In the genomic region with DNA sequence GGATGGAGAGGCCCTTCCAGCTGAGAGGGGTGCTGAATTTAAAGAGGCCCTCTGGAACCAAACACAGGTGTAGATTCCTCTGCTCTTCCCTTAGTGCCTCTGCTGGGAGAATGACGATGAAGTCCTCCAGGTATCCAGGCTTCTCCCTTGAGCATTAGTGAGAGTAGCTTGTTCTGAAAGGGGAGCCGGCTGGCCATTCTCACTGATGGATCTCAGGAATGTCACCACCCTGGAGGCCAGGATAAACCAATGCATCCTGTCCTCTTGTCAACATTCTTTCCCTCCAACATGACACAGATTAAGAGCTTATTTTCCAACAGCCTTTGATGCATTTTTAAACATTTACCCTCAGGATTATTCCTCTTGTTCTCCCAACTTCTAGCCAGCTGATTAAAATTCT, we compare ENCODE assay signal across 16 cellular contexts.
A peak's percentile ranks its signal among the peaks of the same experiment; 100 is the strongest.
DNase-seq lines count a peak whose midpoint lies in the region; ATAC-seq and TF ChIP-seq lines count a peak whose summit lies in the region.
"Had no signal": no experiment of that assay in that cellular context is flagged by ENCODE, and none has a peak within 500 bp of the region (broad histone marks: within the 10 kb centered on the region; RNA-seq: fewer than 3 reads in every experiment).

No MANE protein-coding gene starts in this region.

- no peaks in the 10 kb centered on the region for H3K4me1 ChIP-seq in endodermal cell (ENCODE audit: control insufficient read depth, insufficient read depth, low read length)
- peaks cover 47 to 55% of the 10 kb centered on the region in 2 donors for H3K4me1 ChIP-seq in thyroid gland
- H3K4me1 ChIP-seq in heart right ventricle: no peaks in the 10 kb centered on the region

- H3K4me3 Mint-ChIP-seq in endodermal cell: no peak overlapping the region
- no peak overlapping the region for H3K4me3 Mint-ChIP-seq in natural killer cell treated with Interleukin-12 subunit alpha and Interleukin-12 subunit beta and Interleukin-15 and Interleukin-18, amount 100 ng/mL, for 72 hours
- H3K4me3 Mint-ChIP-seq: CD4-positive, alpha-beta memory T cell had no signal

- H3K36me3 ChIP-seq in H7 (replicated peaks; ENCODE audit: control insufficient read depth, insufficient read depth, low read length): no peaks in the 10 kb centered on the region
- no peaks in the 10 kb centered on the region for H3K36me3 ChIP-seq in endodermal cell (ENCODE audit: control insufficient read depth, insufficient read depth, low read length)
- no peaks in the 10 kb centered on the region for H3K36me3 ChIP-seq in thyroid gland
- no peaks in the 10 kb centered on the region for H3K36me3 ChIP-seq in heart right ventricle

- peaks cover 16% of the 10 kb centered on the region for H3K27me3 Mint-ChIP-seq in endodermal cell (ENCODE audit: insufficient read depth)
- H3K27me3 Mint-ChIP-seq in natural killer cell treated with Interleukin-12 subunit alpha and Interleukin-12 subunit beta and Interleukin-15 and Interleukin-18, amount 100 ng/mL, for 72 hours: peaks cover 0 to 5% of the 10 kb centered on the region in 2 donors

- WGBS in endodermal cell (ENCODE audit: insufficient coverage in 1 of 2, insufficient read length in 1 of 2), 2 experiments: 56% methylated on average over 2 of the region's 2 CpGs; no CpG with 5 or more reads in 1 of the 2 experiments
- WGBS in thyroid gland, 2 donors: 63 to 67% methylated on average over 2 of the region's 2 CpGs
- WGBS in heart right ventricle, 2 donors: 7 to 26% methylated on average over 2 of the region's 2 CpGs

- DNase-seq in H7 (peak; percentile 8), endodermal cell (peak; percentile 79), iPS-NIHi7 (ENCODE audit: extremely low spot score) (peak; percentile 15), thyroid gland (no peak), heart right ventricle (no peak), dermis blood vessel endothelial cell (no peak)
- DNase-seq in natural killer cell treated with Interleukin-12 subunit alpha and Interleukin-12 subunit beta and Interleukin-15 and Interleukin-18, amount 100 ng/mL, for 72 hours (ENCODE audit: low spot score): no peak
- DNase-seq: C1 segment of cervical spinal cord; Calu3; CD4-positive, alpha-beta memory T cell; COR-L47; DMS53; DMS79 treated with DMSO at 0.1 percent for 48 hours; GM23248; HCEC 1CT had no signal

- no peak overlapping the region for H3K9ac ChIP-seq in endodermal cell (ENCODE audit: extremely low read depth, low read length, poor library complexity, severe bottlenecking)
- H3K9ac ChIP-seq: GM23248 had no signal

- no peak for TF ChIP-seq POLR2A in thyroid gland (IDR thresholded peaks at IDR 0.05)

- no peak overlapping the region for H3K4me3 ChIP-seq in H7 (ENCODE audit: insufficient read depth, low read depth, low read length)
- no peak overlapping the region for H3K4me3 ChIP-seq in endodermal cell (ENCODE audit: low read length)
- no peak overlapping the region for H3K4me3 ChIP-seq in thyroid gland (replicated peaks in 1 of 3)
- no peak overlapping the region for H3K4me3 ChIP-seq in heart right ventricle
- H3K4me3 ChIP-seq: GM23248 had no signal

- H3K27ac Mint-ChIP-seq in endodermal cell: no peak overlapping the region
- H3K27ac Mint-ChIP-seq in natural killer cell treated with Interleukin-12 subunit alpha and Interleukin-12 subunit beta and Interleukin-15 and Interleukin-18, amount 100 ng/mL, for 72 hours: no peak overlapping the region
- H3K27ac Mint-ChIP-seq: CD4-positive, alpha-beta memory T cell had no signal

- H3K27me3 ChIP-seq in H7 (ENCODE audit: control insufficient read depth, insufficient read depth, low read length) (no peaks in the 10 kb centered on the region; the same call in 1 of the 2 replicates), endodermal cell (ENCODE audit: control insufficient read depth, insufficient read depth, low read length, poor library complexity, severe bottlenecking) (peaks cover 22% of the 10 kb centered on the region), thyroid gland (no peaks in the 10 kb centered on the region), heart right ventricle (peaks cover 0 to 21% (median 5%) of the 10 kb centered on the region in 7 donors)

- H3K9me3 ChIP-seq in endodermal cell (ENCODE audit: control insufficient read depth, low read length) (no peaks in the 10 kb centered on the region), thyroid gland (no peaks in the 10 kb centered on the region), heart right ventricle (no peaks in the 10 kb centered on the region)

- no peak for ATAC-seq in natural killer cell treated with Interleukin-12 subunit alpha and Interleukin-12 subunit beta and Interleukin-15 and Interleukin-18, amount 100 ng/mL, for 72 hours
- ATAC-seq in GM18868 (IDR thresholded peaks at IDR 0.05; ENCODE audit: unreplicated experiment) (no peak), heart right ventricle (no peak)

- peak; percentile 54 for TF ChIP-seq CTCF in endodermal cell (conservative IDR thresholded peaks at IDR 0.05)
- TF ChIP-seq CTCF in thyroid gland (IDR thresholded peaks at IDR 0.05): no peak
- no peak for TF ChIP-seq CTCF in heart right ventricle (IDR thresholded peaks at IDR 0.05)

- peaks cover 4% of the 10 kb centered on the region for H3K4me1 Mint-ChIP-seq in endodermal cell
- no peaks in the 10 kb centered on the region for H3K4me1 Mint-ChIP-seq in natural killer cell treated with Interleukin-12 subunit alpha and Interleukin-12 subunit beta and Interleukin-15 and Interleukin-18, amount 100 ng/mL, for 72 hours (ENCODE audit: low read depth in 2 of 2)
- H3K4me1 Mint-ChIP-seq: CD4-positive, alpha-beta memory T cell had no signal

- H3K27ac ChIP-seq in endodermal cell (ENCODE audit: low read depth, low read length): no peak overlapping the region
- peak overlapping the region in 2 of 3 donors; percentile 20 to 89 for H3K27ac ChIP-seq in thyroid gland
- no peak overlapping the region for H3K27ac ChIP-seq in heart right ventricle
- H3K27ac ChIP-seq: GM23248 had no signal

- H3K36me3 Mint-ChIP-seq in endodermal cell (ENCODE audit: low read depth): no peaks in the 10 kb centered on the region
- no peaks in the 10 kb centered on the region for H3K36me3 Mint-ChIP-seq in natural killer cell treated with Interleukin-12 subunit alpha and Interleukin-12 subunit beta and Interleukin-15 and Interleukin-18, amount 100 ng/mL, for 72 hours
- H3K36me3 Mint-ChIP-seq: CD4-positive, alpha-beta memory T cell had no signal

- H3K9me3 Mint-ChIP-seq in endodermal cell: no peaks in the 10 kb centered on the region
- peaks cover 2% of the 10 kb centered on the region for H3K9me3 Mint-ChIP-seq in natural killer cell treated with Interleukin-12 subunit alpha and Interleukin-12 subunit beta and Interleukin-15 and Interleukin-18, amount 100 ng/mL, for 72 hours
- H3K9me3 Mint-ChIP-seq: CD4-positive, alpha-beta memory T cell had no signal

- intact Hi-C loops in thyroid gland (cut with DNase I) (no loop called here), heart right ventricle (cut with DNase I) (no loop called here)

Comparison
In these comparisons a context has a peak if more than half of its experiments do, and no peak if none do; other contexts are left out.
1. DNase-seq: peak in H7 (single experiment), endodermal cell (single experiment) and iPS-NIHi7 (single experiment); none in thyroid gland (0 of 2), natural killer cell treated with Interleukin-12 subunit alpha and Interleukin-12 subunit beta and Interleukin-15 and Interleukin-18, amount 100 ng/mL, for 72 hours (single experiment), heart right ventricle (0 of 2) and dermis blood vessel endothelial cell (single experiment).
2. H3K27ac ChIP-seq: peak in thyroid gland (2 of 3); none in endodermal cell (single experiment) and heart right ventricle (0 of 10).